ENCODE assay signal across 8 cellular contexts in genomic region chr12:125186471-125187147, GRCh38. TPM values are rescaled to one million over a fixed set of nuclear protein-coding genes. Genes with fewer than 3 reads are reported as not detected.
A peak's percentile ranks its signal among the peaks of the same experiment; 100 is the strongest.
DNase-seq lines count a peak whose midpoint lies in the region; ATAC-seq and TF ChIP-seq lines count a peak whose summit lies in the region.

No MANE protein-coding gene starts in this region.

- intact Hi-C loops in prostate gland (cut with DNase I) = no loop called here
- intact Hi-C loops in adrenal gland (cut with DNase I) = loop anchor here in 1 of 2 donors (10.0 kb wide), 1 partner anchor 1558 kb away; no protein-coding TSS in a partner anchor

- H3K4me1 ChIP-seq in prostate gland (replicated peaks) = peaks cover 8% of the 10 kb centered on the region
- H3K4me1 ChIP-seq in adrenal gland (replicated peaks in 1 of 2) = peaks cover 0 to 8% of the 10 kb centered on the region in 2 donors

- TF ChIP-seq POLR2A in prostate gland (IDR thresholded peaks at IDR 0.05) = no peak
- no peak for TF ChIP-seq POLR2A in adrenal gland (IDR thresholded peaks at IDR 0.05)

- H3K9me3 ChIP-seq in prostate gland (no peaks in the 10 kb centered on the region), adrenal gland (replicated peaks in 1 of 3) (no peaks in the 10 kb centered on the region)

- no peak for DNase-seq in coronary artery (ENCODE audit: low spot score)
- DNase-seq in prostate gland (ENCODE audit: low spot score) = no peak
- DNase-seq in cerebellar cortex (ENCODE audit: low spot score) = no peak
- no peak for DNase-seq in adrenal gland
- no peak for DNase-seq in activated CD8-positive, alpha-beta memory T cell treated with anti-CD3 and anti-CD28 coated beads, Interleukin-2, amount 50 U/mL, for 48 hours
- DNase-seq in activated CD8-positive, alpha-beta memory T cell treated with anti-CD3 and anti-CD28 coated beads for 24 hours = no peak

- H3K27ac ChIP-seq in coronary artery = no peak overlapping the region
- no peak overlapping the region for H3K27ac ChIP-seq in prostate gland
- H3K27ac ChIP-seq in adrenal gland = no peak overlapping the region

- no peak for TF ChIP-seq CTCF in coronary artery (IDR thresholded peaks at IDR 0.05)
- TF ChIP-seq CTCF in prostate gland (IDR thresholded peaks at IDR 0.05) = no peak
- no peak for TF ChIP-seq CTCF in adrenal gland (IDR thresholded peaks at IDR 0.05)

- H3K4me3 ChIP-seq in coronary artery = peak overlapping the region; percentile 70
- peak overlapping the region; percentile 10 to 23 for H3K4me3 ChIP-seq in prostate gland
- peak overlapping the region in 1 of 4 donors; percentile 34 for H3K4me3 ChIP-seq in adrenal gland

- ATAC-seq in GM18909 (IDR thresholded peaks at IDR 0.05; ENCODE audit: poor library complexity, unreplicated experiment) = peak; percentile 20
- peak; percentile 5 for ATAC-seq in HG02981 (IDR thresholded peaks at IDR 0.05; ENCODE audit: unreplicated experiment)

- WGBS in prostate gland = 1% methylated on average over 37 of the region's 90 CpGs
- 0 to 1% (median 1%) methylated on average over 14 to 89 of the region's 90 CpGs; no CpG with 5 or more reads in 1 of the 4 donors for WGBS in adrenal gland, 4 donors

- H3K27me3 ChIP-seq in prostate gland (replicated peaks; ENCODE audit: insufficient read depth) = peaks cover 17% of the 10 kb centered on the region
- H3K27me3 ChIP-seq in adrenal gland = peaks cover 40% of the 10 kb centered on the region

- no peaks in the 10 kb centered on the region for H3K36me3 ChIP-seq in prostate gland
- H3K36me3 ChIP-seq in adrenal gland (replicated peaks in 1 of 2) = no peaks in the 10 kb centered on the region

RNA-seq across cellular contexts. Expression of gene TMEM132B, which starts 0.4 kb away (rescaled TPM):
- total RNA-seq in prostate gland (1 to 10 TPM in 1 of 2 donors, under 1 TPM in 1; 0.23 to 5.5 TPM), adrenal gland (under 1 TPM in 5 of 8 donors, not detected in 3; 0.14 to 0.84 (median 0.25) TPM)
- under 1 TPM; 0.08 to 0.20 (median 0.09) TPM for polyA plus RNA-seq in adrenal gland
